16 cellular contexts compared by ENCODE assay signal in the genomic region with DNA sequence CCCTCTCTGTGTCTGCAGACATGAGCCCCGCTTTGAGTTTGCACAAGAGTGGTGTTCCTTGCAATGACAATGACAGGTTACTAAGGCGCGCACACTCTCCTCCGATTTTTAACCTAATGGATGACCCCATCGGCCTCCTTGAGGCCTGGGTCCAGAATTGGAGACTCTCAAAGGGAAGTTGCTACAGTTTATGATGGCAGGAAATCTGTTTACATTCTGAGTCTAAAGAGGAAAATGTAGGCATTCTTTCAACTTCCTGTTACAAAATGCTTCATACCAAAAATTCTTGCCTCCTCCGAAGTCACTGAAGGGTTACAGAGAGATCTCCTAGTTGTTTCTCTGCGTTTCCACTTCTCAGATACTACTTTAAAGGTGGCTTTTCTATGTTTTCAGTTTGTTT.
DNase-seq lines count a peak whose midpoint lies in the region; ATAC-seq and TF ChIP-seq lines count a peak whose summit lies in the region.
"Had no signal": no experiment of that assay in that cellular context is flagged by ENCODE, and none has a peak within 500 bp of the region (broad histone marks: within the 10 kb centered on the region; RNA-seq: fewer than 3 reads in every experiment).

No MANE protein-coding gene starts in this region.

- no peaks in the 10 kb centered on the region for H3K36me3 Mint-ChIP-seq in HFFc6 (ENCODE audit: low read depth)
- H3K36me3 Mint-ChIP-seq in activated CD4-positive, alpha-beta T cell treated with anti-CD3 and anti-CD28 coated beads for 36 hours (ENCODE audit: low read depth): no peaks in the 10 kb centered on the region

- no peaks in the 10 kb centered on the region for H3K4me1 ChIP-seq in mesendoderm (ENCODE audit: control insufficient read depth, low read depth, low read length)
- H3K4me1 ChIP-seq: SJCRH30 had no signal

- TF ChIP-seq CTCF in HFFc6 (IDR thresholded peaks at IDR 0.05) (no peak), choroid plexus epithelial cell (conservative IDR thresholded peaks at IDR 0.05; ENCODE audit: low read depth, low read length) (no peak)

- H3K27me3 ChIP-seq in mesendoderm (ENCODE audit: insufficient read depth, low read length, poor library complexity): no peaks in the 10 kb centered on the region
- H3K27me3 ChIP-seq: cardiac muscle cell, SJCRH30, transverse colon had no signal

- DNase-seq in ACHN: peak; percentile 11
- DNase-seq in HFFc6: peak; percentile 12
- DNase-seq in choroid plexus epithelial cell (ENCODE audit: low read depth): peak; percentile 81
- peak; percentile 37 for DNase-seq in mesendoderm
- no peak for DNase-seq in activated CD4-positive, alpha-beta T cell treated with anti-CD3 and anti-CD28 coated beads for 36 hours
- DNase-seq: Karpas-422; NCI-H2029; posterior cingulate gyrus; SJCRH30; stimulated activated CD8-positive, alpha-beta memory T cell treated with anti-CD3 and anti-CD28 coated beads, Interleukin-4, amount 100 ng/mL, for 48 hours; transverse colon had no signal

- no peak overlapping the region for H2BK5ac ChIP-seq in mesendoderm (ENCODE audit: low read length)

- no peak overlapping the region for H3K4ac ChIP-seq in mesendoderm (ENCODE audit: low read depth, low read length)

- H2BK120ac ChIP-seq in mesendoderm (ENCODE audit: low read depth, low read length): no peak overlapping the region

- H3K27ac ChIP-seq in mesendoderm (ENCODE audit: low read depth, low read length): no peak overlapping the region
- H3K27ac ChIP-seq: C4-2B, cardiac muscle cell, SJCRH30, transverse colon had no signal

- no peaks in the 10 kb centered on the region for H3K79me2 ChIP-seq in mesendoderm (ENCODE audit: control insufficient read depth, insufficient read depth, low read length)

- peaks cover 29% of the 10 kb centered on the region for H3K4me1 Mint-ChIP-seq in HFFc6 (ENCODE audit: low read depth)
- H3K4me1 Mint-ChIP-seq in activated CD4-positive, alpha-beta T cell treated with anti-CD3 and anti-CD28 coated beads for 36 hours: peaks cover 9% of the 10 kb centered on the region

- no peak for ATAC-seq in activated CD4-positive, alpha-beta T cell treated with anti-CD3 and anti-CD28 coated beads for 36 hours
- ATAC-seq in GM18519 (IDR thresholded peaks at IDR 0.05; ENCODE audit: low FRiP score, unreplicated experiment) (no peak), GM19324 (IDR thresholded peaks at IDR 0.05; ENCODE audit: low FRiP score, unreplicated experiment) (no peak), GM21723 (IDR thresholded peaks at IDR 0.05; ENCODE audit: unreplicated experiment) (no peak)

- POLR2A ChIA-PET in activated CD4-positive, alpha-beta T cell treated with anti-CD3 and anti-CD28 coated beads for 36 hours (lab: Charles Lee): no interaction called here

- H3K23ac ChIP-seq in mesendoderm (ENCODE audit: low read length): no peak overlapping the region

- CTCF ChIA-PET in activated CD4-positive, alpha-beta T cell treated with anti-CD3 and anti-CD28 coated beads for 36 hours (lab: Charles Lee): no interaction called here

- no peak overlapping the region for H3K56ac ChIP-seq in mesendoderm (ENCODE audit: low read length)

- H2AK5ac ChIP-seq in mesendoderm (ENCODE audit: low read length): no peak overlapping the region

- no peaks in the 10 kb centered on the region; the same call in 1 of the 2 replicates for H3K27me3 Mint-ChIP-seq in HFFc6 (ENCODE audit: insufficient read depth)
- H3K27me3 Mint-ChIP-seq in activated CD4-positive, alpha-beta T cell treated with anti-CD3 and anti-CD28 coated beads for 36 hours: peaks cover 66% of the 10 kb centered on the region

- H3K9me3 Mint-ChIP-seq in HFFc6: peaks cover 11% of the 10 kb centered on the region
- no peaks in the 10 kb centered on the region for H3K9me3 Mint-ChIP-seq in activated CD4-positive, alpha-beta T cell treated with anti-CD3 and anti-CD28 coated beads for 36 hours (ENCODE audit: low read depth)

- H3K79me1 ChIP-seq in mesendoderm (ENCODE audit: low read length): no peaks in the 10 kb centered on the region

- no peak overlapping the region for H3K4me3 Mint-ChIP-seq in HFFc6
- H3K4me3 Mint-ChIP-seq in activated CD4-positive, alpha-beta T cell treated with anti-CD3 and anti-CD28 coated beads for 36 hours: no peak overlapping the region

- no peak overlapping the region for H2BK15ac ChIP-seq in mesendoderm (replicated peaks; ENCODE audit: low read depth)

- WGBS in mesendoderm (ENCODE audit: extremely low coverage, insufficient coverage, low lambda C conversion rate): no CpG with 5 or more reads among the region's 7 CpGs

- H4K8ac ChIP-seq in mesendoderm (ENCODE audit: low read depth, low read length): no peak overlapping the region

- H3K4me3 ChIP-seq in choroid plexus epithelial cell (ENCODE audit: low read depth, low read length) (no peak overlapping the region), mesendoderm (ENCODE audit: low read length) (no peak overlapping the region)
- H3K4me3 ChIP-seq: cardiac muscle cell, SJCRH30, transverse colon had no signal

- H3K9ac ChIP-seq in mesendoderm (ENCODE audit: low read length): no peak overlapping the region

- H3K4me2 ChIP-seq in mesendoderm (ENCODE audit: low read length): no peak overlapping the region

- peak overlapping the region; percentile 50; the same call in 1 of the 2 replicates for H3K27ac Mint-ChIP-seq in HFFc6
- H3K27ac Mint-ChIP-seq in activated CD4-positive, alpha-beta T cell treated with anti-CD3 and anti-CD28 coated beads for 36 hours: no peak overlapping the region

- no peak overlapping the region for H4K5ac ChIP-seq in mesendoderm (ENCODE audit: low read length)

- in situ Hi-C loops in ACHN (cut with HindIII; ENCODE audit: low pct_ligation_motif_present, low pct_unique_long_range_greater_than_20kb, low sequenced_read_pairs): no loop called here

- intact Hi-C loops in activated CD4-positive, alpha-beta T cell treated with anti-CD3 and anti-CD28 coated beads for 36 hours (cut with DNase I, micrococcal nuclease): no loop called here

- no peak overlapping the region for H3K18ac ChIP-seq in mesendoderm (ENCODE audit: low read length)

- H3K36me3 ChIP-seq in mesendoderm (ENCODE audit: control insufficient read depth, insufficient read depth, low read length): no peaks in the 10 kb centered on the region
- H3K36me3 ChIP-seq: cardiac muscle cell, SJCRH30, transverse colon had no signal
